17 cellular contexts compared by ENCODE assay signal in the genomic region with DNA sequence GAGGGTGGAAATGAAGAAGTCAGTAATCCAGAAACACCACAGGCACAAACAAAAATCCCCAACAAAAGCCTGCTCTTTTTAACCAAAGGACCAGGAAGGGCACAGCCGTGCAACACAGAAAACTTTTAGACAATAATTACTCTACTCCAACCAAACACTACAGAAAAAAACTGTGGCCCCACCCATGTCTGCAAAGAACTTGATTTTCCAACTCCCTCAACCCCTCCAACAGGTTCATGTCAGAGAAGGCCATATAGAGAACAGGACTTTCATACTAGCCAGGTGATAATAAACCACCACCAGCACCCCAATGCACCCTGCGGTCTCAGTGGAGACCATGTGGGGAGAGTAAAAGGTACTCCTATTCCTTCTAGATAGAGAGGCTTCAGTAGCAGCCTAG. TPM values are rescaled to one million over a fixed set of nuclear protein-coding genes. Genes with fewer than 3 reads are reported as not detected.
DNase-seq lines count a peak whose midpoint lies in the region; ATAC-seq and TF ChIP-seq lines count a peak whose summit lies in the region.
"Had no signal": no experiment of that assay in that cellular context is flagged by ENCODE, and none has a peak within 500 bp of the region (broad histone marks: within the 10 kb centered on the region; RNA-seq: fewer than 3 reads in every experiment).

No MANE protein-coding gene starts in this region.

- no peaks in the 10 kb centered on the region for H3K9me3 ChIP-seq in left lung
- no peaks in the 10 kb centered on the region for H3K9me3 ChIP-seq in mammary epithelial cell (replicated peaks; ENCODE audit: insufficient read depth, low read length)

- no peak overlapping the region for H3K9ac ChIP-seq in mammary epithelial cell (ENCODE audit: insufficient read depth, low read length)

- H3K4me3 ChIP-seq in left lung (no peak overlapping the region), mammary epithelial cell (replicated peaks in 1 of 3; ENCODE audit: insufficient read depth in 1 of 3, low read depth in 2 of 3, low read length in 3 of 3) (no peak overlapping the region)

- no peak for TF ChIP-seq CTCF in left lung (IDR thresholded peaks at IDR 0.05)
- TF ChIP-seq CTCF in mammary epithelial cell (conservative IDR thresholded peaks at IDR 0.05 in 1 of 2, IDR thresholded peaks at IDR 0.05 in 1 of 2; ENCODE audit: extremely low read depth in 1 of 2, insufficient read depth in 1 of 2, low read depth in 1 of 2, low read length in 2 of 2), result no peak

- no peak overlapping the region for H3K4me2 ChIP-seq in mammary epithelial cell (ENCODE audit: insufficient read depth, low read depth, low read length)

- no peaks in the 10 kb centered on the region for H3K9me3 Mint-ChIP-seq in activated naive CD4-positive, alpha-beta T cell treated with anti-CD3 and anti-CD28 coated beads, Interleukin-2, amount 50 U/mL, for 24 hours
- H3K9me3 Mint-ChIP-seq in activated naive CD8-positive, alpha-beta T cell (ENCODE audit: low read depth), result peaks cover 5% of the 10 kb centered on the region
- H3K9me3 Mint-ChIP-seq: activated naive CD4-positive, alpha-beta T cell treated with anti-CD3 and anti-CD28 coated beads, Interleukin-2, amount 10 ng/mL, durations not matched to agents 7 days and 5 days had no signal

- H3K4me1 ChIP-seq in left lung (peaks cover 0 to 24% of the 10 kb centered on the region in 2 donors), mammary epithelial cell (ENCODE audit: insufficient read depth, low read length) (peaks cover 3% of the 10 kb centered on the region)

- intact Hi-C loops in left lung (cut with DNase I) (no loop called here), mammary epithelial cell (cut with micrococcal nuclease) (no loop called here)

- H3K27me3 ChIP-seq in left lung (no peaks in the 10 kb centered on the region), mammary epithelial cell (ENCODE audit: insufficient read depth, low read length) (no peaks in the 10 kb centered on the region)

- no peak overlapping the region for H3K27ac ChIP-seq in left lung
- no peak overlapping the region for H3K27ac ChIP-seq in caudate nucleus (ENCODE audit: low read depth, low read length)
- no peak overlapping the region for H3K27ac ChIP-seq in mammary epithelial cell (ENCODE audit: insufficient read depth, low read depth, low read length)

- peak overlapping the region; percentile 47 for H3K4me3 Mint-ChIP-seq in activated naive CD4-positive, alpha-beta T cell treated with anti-CD3 and anti-CD28 coated beads, Interleukin-2, amount 50 U/mL, for 24 hours
- H3K4me3 Mint-ChIP-seq in activated naive CD8-positive, alpha-beta T cell, result no peak overlapping the region
- H3K4me3 Mint-ChIP-seq: activated naive CD4-positive, alpha-beta T cell treated with anti-CD3 and anti-CD28 coated beads, Interleukin-2, amount 10 ng/mL, durations not matched to agents 7 days and 5 days had no signal

- in situ Hi-C loops in mammary epithelial cell (cut with MboI; ENCODE audit: low sequenced_read_pairs in 2 of 2), result no loop called here

- peak overlapping the region; percentile 49 for H3K27ac Mint-ChIP-seq in activated naive CD4-positive, alpha-beta T cell treated with anti-CD3 and anti-CD28 coated beads, Interleukin-2, amount 50 U/mL, for 24 hours
- H3K27ac Mint-ChIP-seq in activated naive CD8-positive, alpha-beta T cell, result peak overlapping the region; percentile 36

- no peak overlapping the region for H2AFZ ChIP-seq in mammary epithelial cell (ENCODE audit: low read depth, low read length)

- dilution Hi-C loops in mammary epithelial cell (cut with HindIII; ENCODE audit: low sequenced_read_pairs), result no loop called here

- H3K36me3 Mint-ChIP-seq in activated naive CD4-positive, alpha-beta T cell treated with anti-CD3 and anti-CD28 coated beads, Interleukin-2, amount 50 U/mL, for 24 hours, result peaks cover 37% of the 10 kb centered on the region
- peaks cover 31% of the 10 kb centered on the region for H3K36me3 Mint-ChIP-seq in activated naive CD8-positive, alpha-beta T cell

- no peak for DNase-seq in activated naive CD4-positive, alpha-beta T cell treated with anti-CD3 and anti-CD28 coated beads, Interleukin-2, amount 50 U/mL, for 16 hours
- DNase-seq in left lung (no peak), caudate nucleus (lab: John Stamatoyannopoulos, UW) (no peak), NCI-H1930 (lab: John Stamatoyannopoulos, UW) (no peak), mammary epithelial cell (no peak), mesenteric fat pad (ENCODE audit: low spot score) (no peak)
- DNase-seq: activated CD4-positive, CD25-positive, alpha-beta regulatory T cell treated with anti-CD3 and anti-CD28 coated beads, Interleukin-2, amount 50 U/mL, for 72 hours; activated CD8-positive, alpha-beta memory T cell treated with anti-CD3 and anti-CD28 coated beads, Interleukin-2, amount 50 U/mL, for 48 hours; activated naive CD4-positive, alpha-beta T cell treated with anti-CD3 and anti-CD28 coated beads, Interleukin-2, amount 10 ng/mL, durations not matched to agents 7 days and 5 days; glutamatergic neuron; KBM-7; left cardiac atrium; NCI-H1694; NCI-H748 treated with DMSO at 0.1 percent for 48 hours; substantia nigra had no signal

- CTCF ChIA-PET in mammary epithelial cell (lab: Charles Lee; ENCODE audit: low non-redundant PET), result no interaction called here

- BruUV-seq in mammary epithelial cell (replicated peaks; lab: Mats Ljungman, UMichigan), result no TSS peak

- H3K36me3 ChIP-seq in left lung (peaks cover 0 to 74% of the 10 kb centered on the region in 2 donors), mammary epithelial cell (ENCODE audit: insufficient read depth, low read length) (peaks cover 2% of the 10 kb centered on the region)

- H3K27me3 Mint-ChIP-seq in activated naive CD4-positive, alpha-beta T cell treated with anti-CD3 and anti-CD28 coated beads, Interleukin-2, amount 50 U/mL, for 24 hours, result no peaks in the 10 kb centered on the region
- no peaks in the 10 kb centered on the region for H3K27me3 Mint-ChIP-seq in activated naive CD8-positive, alpha-beta T cell
- H3K27me3 Mint-ChIP-seq: activated naive CD4-positive, alpha-beta T cell treated with anti-CD3 and anti-CD28 coated beads, Interleukin-2, amount 10 ng/mL, durations not matched to agents 7 days and 5 days had no signal

- 100% methylated on average over 2 of the region's 2 CpGs for WGBS in mammary epithelial cell (ENCODE audit: low coverage, missing lambda C conversion rate)

- H3K4me1 Mint-ChIP-seq in activated naive CD4-positive, alpha-beta T cell treated with anti-CD3 and anti-CD28 coated beads, Interleukin-2, amount 50 U/mL, for 24 hours, result peaks cover 72% of the 10 kb centered on the region
- peaks cover 62% of the 10 kb centered on the region for H3K4me1 Mint-ChIP-seq in activated naive CD8-positive, alpha-beta T cell (ENCODE audit: low read depth)

- H3K79me2 ChIP-seq in mammary epithelial cell (ENCODE audit: insufficient read depth, low read length), result peaks cover 84% of the 10 kb centered on the region

- ATAC-seq in left lung, result peak; percentile 43
- ATAC-seq: left cardiac atrium had no signal

- H4K20me1 ChIP-seq in mammary epithelial cell (ENCODE audit: insufficient read depth, low read length), result peaks cover 4% of the 10 kb centered on the region

RNA-seq across cellular contexts. Expression of a gene that starts 16.8 kb away (rescaled TPM):
- 10 to 100 TPM; 58.3 to 66.3 TPM for total RNA-seq in left lung
- total RNA-seq in mammary epithelial cell, result 10 to 100 TPM; 43.0 to 51.4 TPM
- polyA plus RNA-seq in mammary epithelial cell, result 41.7 TPM
- polyA minus RNA-seq in mammary epithelial cell, result 52.8 TPM
- 66.1 TPM for total RNA-seq in mesenteric fat pad

RNA-seq across cellular contexts. Expression of a gene that starts 57.5 kb away (rescaled TPM):
- total RNA-seq in left lung (10 to 100 TPM; 33.0 to 40.1 TPM), mammary epithelial cell (100 to 1,000 TPM in 1 of 2 donors, 10 to 100 TPM in 1; 62.7 to 122 TPM), mesenteric fat pad (16.7 TPM)
- polyA plus RNA-seq in mammary epithelial cell, result 27.4 TPM
- polyA minus RNA-seq in mammary epithelial cell, result 39.6 TPM
